ENCODE assay signal across 14 cellular contexts in genomic region chr3:171842864-171843511, GRCh38. TPM values are rescaled to one million over a fixed set of nuclear protein-coding genes. Genes with fewer than 3 reads are reported as not detected.
A peak's percentile ranks its signal among the peaks of the same experiment; 100 is the strongest.
DNase-seq lines count a peak whose midpoint lies in the region; ATAC-seq, FAIRE-seq and TF ChIP-seq lines count a peak whose summit lies in the region.
"Had no signal": no experiment of that assay in that cellular context is flagged by ENCODE, and none has a peak within 500 bp of the region (broad histone marks: within the 10 kb centered on the region; RNA-seq: fewer than 3 reads in every experiment).

TSS of gene TMEM212 (plus strand) at chr3:171843349. CDS start at chr3:171843384, 35 bp downstream.

- no peak within 1 kb of the TSS for H3K4me3 ChIP-seq in heart left ventricle
- H3K4me3 ChIP-seq in HepG2 (replicated peaks in 1 of 3; ENCODE audit: insufficient read depth in 1 of 3, low read depth in 2 of 3, low read length in 3 of 3): peak within 1 kb of the TSS in 1 of 3 experiments; percentile 27; a peak in 1 of 6 replicates

- TF ChIP-seq RAD21 in HepG2 (CRISPR knock-in tag; IDR thresholded peaks at IDR 0.05): no peak

- peak in 1 of 2 experiments; percentile 94; a peak in 2 of 4 replicates for TF ChIP-seq EP300 in HepG2 (IDR thresholded peaks at IDR 0.05; ENCODE audit: low read depth in 2 of 2, low read length in 2 of 2)
- TF ChIP-seq EP300 in HepG2 (CRISPR knock-in tag; IDR thresholded peaks at IDR 0.05; ENCODE audit: borderline replicate concordance): peak; percentile 77

- no peaks in the 10 kb centered on the region for H3K9me3 Mint-ChIP-seq in chondrocyte (ENCODE audit: low read depth)
- H3K9me3 Mint-ChIP-seq: activated B cell treated with CpG ODN at 0.5 μM for 24 hours; stimulated activated effector memory CD8-positive, alpha-beta T cell treated with anti-CD3 and anti-CD28 coated beads, Interleukin-12 subunit alpha, Interleukin-12 subunit beta, amount 100 ng/mL, for 72 hours had no signal

- in situ Hi-C loops in HepG2 (cut with HindIII; ENCODE audit: extremely low pct_ligation_motif_present, low pct_unique_long_range_greater_than_20kb): loop anchor here (10.0 kb wide), 1 partner anchor 192 kb away; the partner anchor contains the start of gene FNDC3B

- H3K4me1 ChIP-seq in heart left ventricle (peaks cover 0 to 52% (median 20%) of the 10 kb centered on the region in 12 donors), HepG2 (ENCODE audit: insufficient read depth, low read length) (peaks cover 99% of the 10 kb centered on the region)

- TF ChIP-seq POLR2A in heart left ventricle (IDR thresholded peaks at IDR 0.05): no peak
- TF ChIP-seq POLR2A in HepG2 (IDR thresholded peaks at IDR 0.05; ENCODE audit: insufficient read depth in 1 of 2, low read depth in 2 of 2, low read length in 2 of 2): no peak

- H3K9ac ChIP-seq in HepG2 (ENCODE audit: insufficient read depth, low read depth, low read length): peak within 1 kb of the TSS; percentile 68
- H3K9ac ChIP-seq: KMS-11 had no signal

- peak within 1 kb of the TSS in 7 of 12 donors; percentile 7 to 46 (median 23) for H3K27ac ChIP-seq in heart left ventricle
- H3K27ac ChIP-seq in HepG2 (ENCODE audit: extremely low read length, insufficient read depth, low read length): peak within 1 kb of the TSS; percentile 100
- H3K27ac ChIP-seq: KMS-11 had no signal

- H3K27me3 Mint-ChIP-seq in chondrocyte (ENCODE audit: low read depth): no peaks in the 10 kb centered on the region

- H2AFZ ChIP-seq in HepG2 (ENCODE audit: low read length): no peak within 1 kb of the TSS

- no TSS peak for BruUV-seq in HepG2 (replicated peaks; lab: Mats Ljungman, UMichigan)

- POLR2A ChIA-PET in HepG2 (lab: Yijun Ruan, JAX): interaction anchor here (0.8 to 6.3 kb wide), 9 partner anchors 9 to 199 kb away, joined by 3 to 91 read pairs (median 15); partner anchors contain the start of genes FNDC3B and PLD1

- H3K27me3 ChIP-seq in heart left ventricle (no peaks in the 10 kb centered on the region), HepG2 (ENCODE audit: control insufficient read depth in 1 of 2, insufficient read depth in 2 of 2, low read length in 2 of 2) (no peaks in the 10 kb centered on the region)

- TF ChIP-seq CTCF in heart left ventricle (IDR thresholded peaks at IDR 0.05) (no peak), chondrocyte (IDR thresholded peaks at IDR 0.05) (no peak), HepG2 (CRISPR knock-in tag; IDR thresholded peaks at IDR 0.05) (no peak)

- ATAC-seq in heart left ventricle (peak in 3 of 4 donors; percentile 37 to 46 (median 40)), Right ventricle myocardium superior (ENCODE audit: poor library complexity) (no peak), HepG2 (peak; percentile 40), HG03175 (IDR thresholded peaks at IDR 0.05; ENCODE audit: unreplicated experiment) (no peak)
- ATAC-seq: stimulated activated effector memory CD8-positive, alpha-beta T cell treated with anti-CD3 and anti-CD28 coated beads, Interleukin-12 subunit alpha, Interleukin-12 subunit beta, amount 100 ng/mL, for 72 hours had no signal

- peaks cover 19% of the 10 kb centered on the region for H3K79me2 ChIP-seq in HepG2 (ENCODE audit: insufficient read depth, low read length)

- DNase-seq in heart left ventricle: no peak
- no peak for DNase-seq in Right ventricle myocardium superior
- no peak for DNase-seq in chondrocyte (ENCODE audit: low spot score)
- peak; percentile 88 for DNase-seq in HepG2 (ENCODE audit: low spot score)
- DNase-seq in urothelium cell line (ENCODE audit: low spot score): peak; percentile 21
- no peak for DNase-seq in T-helper 9 cell
- DNase-seq in T-helper 2 cell: no peak
- DNase-seq: activated B cell treated with CpG ODN at 0.5 μM for 24 hours, glutamatergic neuron, NCI-H2171 had no signal

- FAIRE-seq in HepG2 (lab: Jason Lieb, UNC): peak; percentile 68
- no peak for FAIRE-seq in urothelium cell line (lab: Jason Lieb, UNC)

- no peaks in the 10 kb centered on the region for H4K20me1 ChIP-seq in HepG2 (ENCODE audit: insufficient read depth, low read length)

- H3K36me3 Mint-ChIP-seq in chondrocyte (ENCODE audit: low read depth): no peaks in the 10 kb centered on the region
- H3K36me3 Mint-ChIP-seq: stimulated activated effector memory CD8-positive, alpha-beta T cell treated with anti-CD3 and anti-CD28 coated beads, Interleukin-12 subunit alpha, Interleukin-12 subunit beta, amount 100 ng/mL, for 72 hours had no signal

- H3K4me1 Mint-ChIP-seq in chondrocyte (ENCODE audit: low read depth): peaks cover 70% of the 10 kb centered on the region
- H3K4me1 Mint-ChIP-seq: activated B cell treated with CpG ODN at 0.5 μM for 24 hours; stimulated activated effector memory CD8-positive, alpha-beta T cell treated with anti-CD3 and anti-CD28 coated beads, Interleukin-12 subunit alpha, Interleukin-12 subunit beta, amount 100 ng/mL, for 72 hours had no signal

- peak within 1 kb of the TSS; percentile 77 for H3K27ac Mint-ChIP-seq in chondrocyte (ENCODE audit: unreplicated experiment)
- H3K27ac Mint-ChIP-seq: activated B cell treated with CpG ODN at 0.5 μM for 24 hours; stimulated activated effector memory CD8-positive, alpha-beta T cell treated with anti-CD3 and anti-CD28 coated beads, Interleukin-12 subunit alpha, Interleukin-12 subunit beta, amount 100 ng/mL, for 72 hours had no signal

- H3K4me2 ChIP-seq in HepG2 (ENCODE audit: low read depth, low read length): peak within 1 kb of the TSS; percentile 48
- H3K4me2 ChIP-seq: KMS-11 had no signal

- CTCF ChIA-PET in HepG2 (lab: Yijun Ruan, JAX; ENCODE audit: low intra/inter-chr PET ratio, low total read pairs): no interaction called here

- intact Hi-C loops in heart left ventricle (cut with DNase I) (loop anchor here in 2 of 10 donors (5.0 to 10.0 kb wide), 2 partner anchors 192 to 194 kb away; partner anchors contain the start of gene FNDC3B (in 2 of the 2)), Right ventricle myocardium superior (cut with DNase I) (no loop called here), HepG2 (cut with micrococcal nuclease; ENCODE audit: unreplicated experiment) (loop anchor here (10.0 kb wide), 1 partner anchor 112 kb away; no protein-coding TSS in a partner anchor)

- H3K9me3 ChIP-seq in heart left ventricle (no peaks in the 10 kb centered on the region), HepG2 (ENCODE audit: low read length) (no peaks in the 10 kb centered on the region)

- 54 to 68% (median 62%) methylated on average over 5 of the region's 5 CpGs for WGBS in heart left ventricle, 4 donors
- 38% methylated on average over 5 of the region's 5 CpGs for WGBS in HepG2 (ENCODE audit: low lambda C conversion rate)

- H3K36me3 ChIP-seq in heart left ventricle: no peaks in the 10 kb centered on the region
- H3K36me3 ChIP-seq in HepG2 (replicated peaks in 1 of 2; ENCODE audit: control insufficient read depth in 1 of 2, insufficient read depth in 2 of 2, low read length in 2 of 2): no peaks in the 10 kb centered on the region

- H3K4me3 Mint-ChIP-seq in chondrocyte (ENCODE audit: unreplicated experiment): no peak within 1 kb of the TSS
- H3K4me3 Mint-ChIP-seq: activated B cell treated with CpG ODN at 0.5 μM for 24 hours; stimulated activated effector memory CD8-positive, alpha-beta T cell treated with anti-CD3 and anti-CD28 coated beads, Interleukin-12 subunit alpha, Interleukin-12 subunit beta, amount 100 ng/mL, for 72 hours had no signal

TF ChIP-seq in HepG2, 621 proteins besides CTCF, POLR2A, EP300 and RAD21 (continues in another document):
- no peak for TF ChIP-seq ZNF484 (CRISPR knock-in tag; IDR thresholded peaks at IDR 0.05; ENCODE audit: borderline replicate concordance, low read depth)
- 0 out of 2 replicates have a peak, but pooled peaks have one; percentile 74 for TF ChIP-seq NFIC (IDR thresholded peaks at IDR 0.05; ENCODE audit: low read length)
- TF ChIP-seq RNF2 (conservative IDR thresholded peaks at IDR 0.05; ENCODE audit: low read depth): no peak
- peak; percentile 45; the same call in 1 of the 2 replicates for TF ChIP-seq TARDBP (CRISPR knock-in tag; IDR thresholded peaks at IDR 0.05)

RNA-seq across cellular contexts. Expression of gene TMEM212, which starts in this region (rescaled TPM):
- total RNA-seq in heart left ventricle: not detected
- polyA plus RNA-seq in heart left ventricle: not detected
- total RNA-seq in Right ventricle myocardium superior: not detected
- total RNA-seq in chondrocyte: not detected in 3 replicates
- not detected in 2 replicates for total RNA-seq in HepG2 (2016; rRNA removed; fragmentation: Illumina TruSeq; extraction: Trizol)
- total RNA-seq in HepG2 (2016; cell fraction: cytosol; rRNA removed; fragmentation: Illumina TruSeq; extraction: Trizol; ENCODE audit: low read depth): not detected in 2 replicates
- total RNA-seq in HepG2 (2016; cell fraction: insoluble cytoplasmic fraction; rRNA removed; fragmentation: Illumina TruSeq; extraction: Trizol): not detected in 2 replicates
- not detected in 2 replicates for total RNA-seq in HepG2 (2016; cell fraction: membrane; rRNA removed; fragmentation: Illumina TruSeq; extraction: Trizol)
- total RNA-seq in HepG2 (2016; cell fraction: nucleus; rRNA removed; fragmentation: Illumina TruSeq; extraction: Trizol): not detected in 2 replicates
- not detected in 2 replicates for polyA plus RNA-seq in HepG2 (2011; rRNA removed)
- 0.06 TPM in 1 of 2 replicates, not detected in the other for polyA plus RNA-seq in HepG2 (2011; cell fraction: cytosol; rRNA removed)
- polyA plus RNA-seq in HepG2 (2011; cell fraction: nucleus; rRNA removed): 0.33 TPM in 1 of 2 replicates, not detected in the other
- not detected in 2 replicates for polyA plus RNA-seq in HepG2 (2012)
- polyA plus RNA-seq in HepG2 (2016; cell fraction: cytosol; fragmentation: Illumina TruSeq; extraction: Trizol; ENCODE audit: low read depth): not detected in 2 replicates
- polyA plus RNA-seq in HepG2 (2016; cell fraction: insoluble cytoplasmic fraction; fragmentation: Illumina TruSeq; extraction: Trizol; ENCODE audit: low read depth): not detected in 2 replicates
- polyA plus RNA-seq in HepG2 (2016; cell fraction: membrane; fragmentation: Illumina TruSeq; extraction: Trizol; ENCODE audit: low read depth): not detected in 2 replicates
- polyA plus RNA-seq in HepG2 (2016; cell fraction: nucleus; fragmentation: Illumina TruSeq; extraction: Trizol; ENCODE audit: insufficient read depth, low read depth): not detected in 2 replicates
- polyA minus RNA-seq in HepG2 (2011; rRNA and poly(A)+ RNA removed; ENCODE audit: low replicate concordance): not detected in 2 replicates
- polyA minus RNA-seq in HepG2 (2011; cell fraction: cytosol; rRNA and poly(A)+ RNA removed): not detected in 2 replicates
- polyA minus RNA-seq in HepG2 (2011; cell fraction: nucleus; rRNA and poly(A)+ RNA removed): 1.2 TPM in 1 of 2 replicates, not detected in the other
- total RNA-seq: activated B cell treated with CpG ODN at 0.5 μM for 24 hours had no signal
- polyA plus RNA-seq: AG04450 had no signal

Comparison
In these comparisons a context has a peak if more than half of its experiments do, and no peak if none do; other contexts are left out.
1. Peak in ATAC-seq and H3K27ac ChIP-seq in heart left ventricle; RNA of the gene not detected or under 1 TPM.
2. DNase-seq: peak in HepG2 (single experiment) and urothelium cell line (single experiment); none in heart left ventricle (0 of 5), Right ventricle myocardium superior (single experiment), chondrocyte (single experiment), T-helper 9 cell (single experiment) and T-helper 2 cell (0 of 5).